8 cellular contexts compared by ENCODE assay signal in the genomic region with DNA sequence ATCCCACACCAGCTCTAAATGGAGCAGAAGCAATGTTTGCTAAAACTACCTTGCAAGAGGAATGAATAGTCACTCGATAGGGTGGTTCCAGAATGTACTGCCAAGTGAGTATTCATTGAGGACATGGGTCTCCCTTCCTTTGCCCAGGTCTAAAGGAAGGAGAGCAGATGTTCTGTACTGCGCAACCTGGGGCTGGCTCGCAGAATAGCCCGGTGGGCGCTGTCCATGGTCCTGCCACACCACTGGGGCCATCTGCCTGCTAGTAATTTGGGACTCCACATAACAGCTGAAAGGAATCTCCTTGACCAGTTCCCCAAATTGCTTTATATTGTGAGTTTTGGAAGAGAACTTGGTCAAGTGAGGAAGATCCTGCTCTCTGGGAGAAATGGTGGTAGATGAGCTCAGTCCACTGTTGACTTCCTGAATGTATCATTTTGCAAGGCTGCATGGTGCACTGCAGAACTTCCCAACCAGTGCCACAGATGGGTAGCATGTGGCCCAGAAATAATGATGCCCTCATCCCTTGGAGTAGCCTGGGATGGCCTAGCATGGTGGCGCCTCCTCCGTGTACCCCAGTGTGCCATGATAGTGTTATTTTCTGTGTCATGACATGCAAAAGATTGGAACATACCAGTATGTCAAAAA. TPM values are rescaled to one million over a fixed set of nuclear protein-coding genes. Genes with fewer than 3 reads are reported as not detected.
A peak's percentile ranks its signal among the peaks of the same experiment; 100 is the strongest.
DNase-seq lines count a peak whose midpoint lies in the region; ATAC-seq, FAIRE-seq and TF ChIP-seq lines count a peak whose summit lies in the region.

No MANE protein-coding gene starts in this region.

- H3K4me3 ChIP-seq in RWPE2 (ENCODE audit: severe bottlenecking): no peak overlapping the region
- no peak overlapping the region for H3K4me3 ChIP-seq in astrocyte of the cerebellum (ENCODE audit: low read depth, low read length)
- no peak overlapping the region for H3K4me3 ChIP-seq in testis
- H3K4me3 ChIP-seq in dorsolateral prefrontal cortex: no peak overlapping the region

- ATAC-seq in RWPE2 (ENCODE audit: low read depth) (peak; percentile 77), left lobe of liver (peak; percentile 92)

- intact Hi-C loops in testis (cut with DNase I; ENCODE audit: low total_unique reads) (no loop called here), dorsolateral prefrontal cortex (cut with DNase I) (no loop called here)

- DNase-seq in GM20000 (ENCODE audit: low spot score): peak; percentile 74
- DNase-seq in RWPE2 (ENCODE audit: low spot score): peak; percentile 53
- peak; percentile 31 for DNase-seq in astrocyte of the cerebellum (ENCODE audit: low read depth)
- peak; percentile 57 for DNase-seq in left lobe of liver (ENCODE audit: low spot score)
- DNase-seq in testis: peak; percentile 74
- DNase-seq in GM12892 (ENCODE audit: insufficient read length): no peak
- DNase-seq in dorsolateral prefrontal cortex: no peak
- no peak for DNase-seq in NCI-H1092 treated with DMSO at 0.1 percent for 48 hours (lab: John Stamatoyannopoulos, UW)

- WGBS in testis, 2 donors: 33 to 43% methylated on average over 4 to 7 of the region's 7 CpGs

- TF ChIP-seq CTCF in GM20000 (IDR thresholded peaks at IDR 0.05; ENCODE audit: extremely low read depth, missing control alignments) (no peak), RWPE2 (IDR thresholded peaks at IDR 0.05; ENCODE audit: poor library complexity, severe bottlenecking) (no peak), astrocyte of the cerebellum (IDR thresholded peaks at IDR 0.05; ENCODE audit: low read depth, low read length, missing control alignments) (no peak), testis (IDR thresholded peaks at IDR 0.05) (no peak), dorsolateral prefrontal cortex (IDR thresholded peaks at IDR 0.05 in 54 of 56, conservative IDR thresholded peaks at IDR 0.05 in 2 of 56; ENCODE audit: low read depth in 1 of 56, partially characterized antibody in 56 of 56) (no peak)

- no peak for TF ChIP-seq POLR2A in testis (IDR thresholded peaks at IDR 0.05)
- no peak for TF ChIP-seq POLR2A in GM12892 (IDR thresholded peaks at IDR 0.05; ENCODE audit: low read depth, low read length)

- H3K9me3 ChIP-seq in RWPE2 (ENCODE audit: severe bottlenecking) (no peaks in the 10 kb centered on the region), testis (no peaks in the 10 kb centered on the region)

- H3K27me3 ChIP-seq in RWPE2 (ENCODE audit: insufficient read depth, poor library complexity, severe bottlenecking) (peaks cover 10% of the 10 kb centered on the region), testis (no peaks in the 10 kb centered on the region), dorsolateral prefrontal cortex (peaks cover 0 to 27% (median 5%) of the 10 kb centered on the region in 45 donors)

- H3K4me1 ChIP-seq in RWPE2 (ENCODE audit: insufficient read depth, poor library complexity, severe bottlenecking) (no peaks in the 10 kb centered on the region), testis (no peaks in the 10 kb centered on the region)

- FAIRE-seq in GM12892 (lab: Jason Lieb, UNC): no peak

- no peaks in the 10 kb centered on the region for H3K36me3 ChIP-seq in RWPE2 (ENCODE audit: low read depth)
- no peaks in the 10 kb centered on the region for H3K36me3 ChIP-seq in testis (ENCODE audit: low read depth, missing control alignments)

- H3K27ac ChIP-seq in RWPE2 (ENCODE audit: poor library complexity, severe bottlenecking) (no peak overlapping the region), testis (no peak overlapping the region), dorsolateral prefrontal cortex (peak overlapping the region in 1 of 59 donors; percentile 20)

- in situ Hi-C loops in astrocyte of the cerebellum (cut with HindIII; ENCODE audit: low sequenced_read_pairs): no loop called here

RNA-seq across cellular contexts. Expression of a gene that starts 5.7 kb away (rescaled TPM):
- total RNA-seq in left lobe of liver (not detected), testis (1 to 10 TPM; 4.5 to 5.3 TPM), dorsolateral prefrontal cortex (100 to 1,000 TPM in 89 of 120 experiments, 10 to 100 TPM in 31; 37.5 to 182 (median 122) TPM)
- polyA plus RNA-seq in testis (ENCODE audit: insufficient read depth, low read depth, low replicate concordance): 3.6 TPM
- polyA plus RNA-seq in GM12892 (2012; ENCODE audit: missing spikeins): not detected

RNA-seq across cellular contexts. Expression of a gene that starts 43.8 kb away (rescaled TPM):
- total RNA-seq in left lobe of liver: not detected
- total RNA-seq in testis: 10 to 100 TPM; 34.1 to 95.5 TPM
- 105 TPM for polyA plus RNA-seq in testis (ENCODE audit: insufficient read depth, low read depth, low replicate concordance)
- not detected for polyA plus RNA-seq in GM12892 (2012; ENCODE audit: missing spikeins)
- total RNA-seq in dorsolateral prefrontal cortex: 1 to 10 TPM in 31 of 120 experiments, under 1 TPM in 53, not detected in 36; 0.28 to 5.6 (median 0.70) TPM

RNA-seq across cellular contexts. Expression of a gene that starts 54.1 kb away (rescaled TPM):
- 1.8 TPM for total RNA-seq in left lobe of liver
- total RNA-seq in testis: 10 to 100 TPM; 21.7 to 24.8 TPM
- 9.5 TPM for polyA plus RNA-seq in testis (ENCODE audit: insufficient read depth, low read depth, low replicate concordance)
- polyA plus RNA-seq in GM12892 (2012; ENCODE audit: missing spikeins): 0.81 TPM
- 10 to 100 TPM; 16.2 to 73.4 (median 46.6) TPM for total RNA-seq in dorsolateral prefrontal cortex

Comparison
In these comparisons a context has a peak if more than half of its experiments do, and no peak if none do; other contexts are left out.
1. DNase-seq: peak in GM20000 (single experiment), RWPE2 (single experiment), astrocyte of the cerebellum (single experiment), left lobe of liver (single experiment) and testis (single experiment); none in GM12892 (single experiment), dorsolateral prefrontal cortex (0 of 10) and NCI-H1092 treated with DMSO at 0.1 percent for 48 hours (single experiment).
2. RNA of a gene that starts 5.7 kb away (total RNA-seq): 37.5 to 182 TPM in dorsolateral prefrontal cortex; 4.5 to 5.3 TPM in testis and not detected in left lobe of liver (single experiment); every median in the first group is over 4 times any median in the second.
3. RNA of a gene that starts 43.8 kb away (total RNA-seq): 34.1 to 95.5 TPM in testis; 0.28 to 5.6 TPM in dorsolateral prefrontal cortex and not detected in left lobe of liver (single experiment); every median in the first group is over 4 times any median in the second.